In the genomic region with DNA sequence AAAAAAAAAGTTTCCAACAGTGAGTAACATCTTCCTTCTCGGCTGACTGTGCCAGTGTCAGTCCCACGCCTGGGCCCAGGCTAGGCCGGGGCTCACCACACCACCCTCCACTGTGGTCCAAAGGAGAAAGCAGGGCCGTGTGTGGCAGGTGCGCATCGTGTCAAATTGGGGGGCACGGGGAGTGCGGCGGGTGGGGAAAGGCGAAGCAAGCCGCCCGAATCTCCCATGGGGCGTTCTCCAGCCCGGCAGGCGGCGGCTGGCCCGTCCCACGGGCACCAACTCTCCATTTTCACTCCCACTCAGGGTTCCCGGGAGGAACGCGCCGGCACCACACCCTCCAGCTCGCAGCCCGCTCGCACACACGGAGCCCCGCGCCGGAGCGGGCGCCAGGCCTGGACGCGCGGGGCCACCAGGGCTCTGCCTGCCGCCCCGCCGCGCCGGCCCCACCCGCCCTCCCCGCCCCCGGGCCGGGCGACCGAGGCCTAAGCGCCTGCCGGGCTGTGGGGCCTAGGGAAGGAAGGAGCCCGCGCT, we compare ENCODE assay signal across 8 cellular contexts. TPM values are rescaled to one million over a fixed set of nuclear protein-coding genes. Genes with fewer than 3 reads are reported as not detected.
DNase-seq lines count a peak whose midpoint lies in the region; ATAC-seq, FAIRE-seq and TF ChIP-seq lines count a peak whose summit lies in the region.

No MANE protein-coding gene starts in this region.

- H3K4me3 ChIP-seq in HFF-Myc (replicated peaks; ENCODE audit: low read depth, low read length) (peak overlapping the region; percentile 74), OCI-LY1 (ENCODE audit: low read depth, low read length, poor library complexity, severe bottlenecking) (peak overlapping the region; percentile 67), pancreas (peak overlapping the region; percentile 65 to 88 (median 79)), tibial artery (peak overlapping the region; percentile 83 to 93)

- peak overlapping the region; percentile 84 for H3K9ac ChIP-seq in OCI-LY1 (ENCODE audit: low read length)

- H3F3A ChIP-seq in OCI-LY1 (ENCODE audit: insufficient read depth, low read length): no peaks in the 10 kb centered on the region

- ATAC-seq in pancreas: peak; percentile 60 to 70 (median 60)

- H3K27ac ChIP-seq in OCI-LY1 (ENCODE audit: low read depth, low read length, poor library complexity, severe bottlenecking): no peak overlapping the region
- H3K27ac ChIP-seq in pancreas: peak overlapping the region; percentile 97 to 100 (median 98)
- H3K27ac ChIP-seq in tibial artery: peak overlapping the region; percentile 97 to 100

- no peaks in the 10 kb centered on the region for H3K36me3 ChIP-seq in OCI-LY1 (ENCODE audit: insufficient read depth, low read length)
- H3K36me3 ChIP-seq in pancreas: no peaks in the 10 kb centered on the region
- no peaks in the 10 kb centered on the region for H3K36me3 ChIP-seq in tibial artery

- WGBS in pancreas, 2 donors: 0 to 1% methylated on average over 26 to 49 of the region's 49 CpGs

- H3K4me1 ChIP-seq in OCI-LY1 (ENCODE audit: insufficient read depth, low read length, severe bottlenecking): peaks cover 35% of the 10 kb centered on the region
- H3K4me1 ChIP-seq in pancreas: peaks cover 5 to 22% (median 14%) of the 10 kb centered on the region in 3 donors
- peaks cover 0 to 51% (median 22%) of the 10 kb centered on the region in 4 donors for H3K4me1 ChIP-seq in tibial artery

- peak overlapping the region; percentile 66 for H3K4me2 ChIP-seq in OCI-LY1 (ENCODE audit: low read length)

- no peaks in the 10 kb centered on the region for H3K9me2 ChIP-seq in OCI-LY1 (ENCODE audit: low read depth, low read length)

- DNase-seq in EL: peak; percentile 33
- DNase-seq in HFF-Myc (ENCODE audit: extremely low read depth, low read depth): no peak
- peak; percentile 38 for DNase-seq in activated gamma-delta T cell treated with anti-CD3 and anti-CD28 coated beads, Interleukin-2, amount 50 U/mL, for 16 hours (ENCODE audit: low read depth)
- DNase-seq in glomerular visceral epithelial cell (ENCODE audit: extremely low spot score): peak; percentile 26
- DNase-seq in pancreas: peak in 3 of 6 donors; percentile 22 to 64 (median 40)
- peak; percentile 50 to 73 for DNase-seq in tibial artery
- no peak for DNase-seq in COLO829 (ENCODE audit: low spot score)

- peaks cover 42% of the 10 kb centered on the region for H3K79me2 ChIP-seq in OCI-LY1 (ENCODE audit: insufficient read depth, low read length)

- no peaks in the 10 kb centered on the region for H4K20me1 ChIP-seq in OCI-LY1 (ENCODE audit: insufficient read depth, low read length)

- no peaks in the 10 kb centered on the region for H3K27me3 ChIP-seq in OCI-LY1 (ENCODE audit: insufficient read depth, low read length)
- H3K27me3 ChIP-seq in pancreas: no peaks in the 10 kb centered on the region
- H3K27me3 ChIP-seq in tibial artery: no peaks in the 10 kb centered on the region

- H3K9me3 ChIP-seq in OCI-LY1 (ENCODE audit: low read length): no peaks in the 10 kb centered on the region
- no peaks in the 10 kb centered on the region for H3K9me3 ChIP-seq in pancreas
- H3K9me3 ChIP-seq in tibial artery: no peaks in the 10 kb centered on the region

- H2AFZ ChIP-seq in OCI-LY1 (ENCODE audit: low read length): no peak overlapping the region

- TF ChIP-seq CTCF in HFF-Myc (IDR thresholded peaks at IDR 0.05; ENCODE audit: low read depth, low read length, missing control alignments): no peak
- TF ChIP-seq CTCF in OCI-LY1 (IDR thresholded peaks at IDR 0.05; ENCODE audit: low read length): no peak
- no peak for TF ChIP-seq CTCF in pancreas (IDR thresholded peaks at IDR 0.05)
- no peak for TF ChIP-seq CTCF in tibial artery (IDR thresholded peaks at IDR 0.05)

- intact Hi-C loops in pancreas (cut with DNase I) (no loop called here), tibial artery (cut with DNase I; ENCODE audit: low total_unique reads) (no loop called here)

- no peak for FAIRE-seq in pancreas (lab: Jason Lieb, UNC)

RNA-seq across cellular contexts. Expression of a gene that starts 0.6 kb away (rescaled TPM):
- 10 to 100 TPM in 3 of 6 donors, 1 to 10 TPM in 3; 6.9 to 15.3 (median 9.7) TPM for total RNA-seq in pancreas
- polyA plus RNA-seq in pancreas: 1 to 10 TPM; 1.8 to 2.9 TPM

Comparison
In these comparisons a context has a peak if more than half of its experiments do, and no peak if none do; other contexts are left out.
1. DNase-seq: peak in EL (single experiment), activated gamma-delta T cell treated with anti-CD3 and anti-CD28 coated beads, Interleukin-2, amount 50 U/mL, for 16 hours (single experiment), glomerular visceral epithelial cell (single experiment) and tibial artery (2 of 2); none in HFF-Myc (single experiment) and COLO829 (single experiment).
2. Peak in every context shown above with its lines, with median percentiles within 50 percentile points of each other: H3K4me3 ChIP-seq.